9 cellular contexts compared by ENCODE assay signal in the genomic region with DNA sequence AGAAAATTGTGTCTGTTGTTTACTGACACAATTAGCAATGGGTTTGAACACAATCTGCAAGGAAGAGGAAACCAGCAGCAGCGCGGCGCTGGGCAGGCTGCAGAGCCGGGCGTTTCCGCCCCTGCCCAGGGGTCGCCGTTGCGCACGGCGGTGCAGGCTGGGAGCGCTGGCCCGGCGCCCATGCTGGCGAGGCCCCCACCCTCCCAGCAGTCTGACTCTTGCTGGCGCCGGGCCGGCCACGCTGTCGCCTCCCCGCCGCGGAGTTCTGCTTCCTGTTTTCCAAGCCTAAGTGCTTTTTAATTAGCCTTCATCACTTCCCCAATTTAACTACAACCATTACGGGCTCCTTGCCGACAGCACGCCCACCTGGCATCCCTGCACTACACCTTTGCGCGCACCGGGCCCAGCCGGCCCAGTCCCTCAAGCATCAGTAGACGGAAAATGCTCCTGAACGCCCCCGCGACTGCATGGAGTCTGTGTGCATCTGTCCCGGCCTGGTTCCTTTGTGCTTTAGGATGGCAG.
A peak's percentile ranks its signal among the peaks of the same experiment; 100 is the strongest.
DNase-seq lines count a peak whose midpoint lies in the region; ATAC-seq and TF ChIP-seq lines count a peak whose summit lies in the region.
"Had no signal": no experiment of that assay in that cellular context is flagged by ENCODE, and none has a peak within 500 bp of the region (broad histone marks: within the 10 kb centered on the region; RNA-seq: fewer than 3 reads in every experiment).

No MANE protein-coding gene starts in this region.

- H3K9me3 ChIP-seq in mammary epithelial cell (replicated peaks; ENCODE audit: insufficient read depth, low read length) = no peaks in the 10 kb centered on the region
- H3K9me3 ChIP-seq: A549 had no signal

- ATAC-seq in HG03521 (IDR thresholded peaks at IDR 0.05; ENCODE audit: unreplicated experiment) = peak; percentile 46
- ATAC-seq in sciatic nerve = peak; percentile 87
- no peak for ATAC-seq in HG02884 (IDR thresholded peaks at IDR 0.05; ENCODE audit: unreplicated experiment)
- ATAC-seq: A549 had no signal

- H3K4me2 ChIP-seq in mammary epithelial cell (ENCODE audit: insufficient read depth, low read depth, low read length) = peak overlapping the region; percentile 90
- H3K4me2 ChIP-seq: A549 had no signal

- no peaks in the 10 kb centered on the region for H4K20me1 ChIP-seq in mammary epithelial cell (ENCODE audit: insufficient read depth, low read length)

- BruUV-seq in mammary epithelial cell (replicated peaks; lab: Mats Ljungman, UMichigan) = no TSS peak

- H3K36me3 ChIP-seq in mammary epithelial cell (ENCODE audit: insufficient read depth, low read length) = no peaks in the 10 kb centered on the region

- peaks cover 4% of the 10 kb centered on the region for H3K4me1 ChIP-seq in mammary epithelial cell (ENCODE audit: insufficient read depth, low read length)
- H3K4me1 ChIP-seq: A549 had no signal

- in situ Hi-C loops in mammary epithelial cell (cut with MboI; ENCODE audit: low sequenced_read_pairs in 2 of 2) = no loop called here

- intact Hi-C loops in mammary epithelial cell (cut with micrococcal nuclease) (no loop called here), sciatic nerve (cut with DNase I) (no loop called here)

- peak overlapping the region; percentile 76 for H2AFZ ChIP-seq in mammary epithelial cell (ENCODE audit: low read depth, low read length)

- H3K27ac Mint-ChIP-seq in T-helper 1 cell treated with Interleukin-12 subunit alpha and Interleukin-12 subunit beta and Interleukin-4 antibody, amounts not matched to agents 30 μg/mL and 1 μg/mL, for 36 hours = no peak overlapping the region

- H3K79me2 ChIP-seq in mammary epithelial cell (ENCODE audit: insufficient read depth, low read length) = no peaks in the 10 kb centered on the region

- peaks cover 5% of the 10 kb centered on the region for H3K4me1 Mint-ChIP-seq in T-helper 1 cell treated with Interleukin-12 subunit alpha and Interleukin-12 subunit beta and Interleukin-4 antibody, amounts not matched to agents 30 μg/mL and 1 μg/mL, for 36 hours (ENCODE audit: low read depth)

- no peak overlapping the region for H3K9ac ChIP-seq in mammary epithelial cell (ENCODE audit: insufficient read depth, low read length)

- peak overlapping the region; percentile 2 to 28 (median 17) for H3K4me3 ChIP-seq in mammary epithelial cell (replicated peaks in 1 of 3; ENCODE audit: insufficient read depth in 1 of 3, low read depth in 2 of 3, low read length in 3 of 3)
- H3K4me3 ChIP-seq: A549 had no signal

- no peak for DNase-seq in T-helper 1 cell
- DNase-seq in NOMO-1 (lab: John Stamatoyannopoulos, UW; ENCODE audit: unreplicated experiment in 2 of 2) = peak; percentile 93 to 99
- DNase-seq in mammary epithelial cell = no peak
- peak; percentile 81 for DNase-seq in iPS-NIHi11 (ENCODE audit: low spot score)
- DNase-seq in sciatic nerve (ENCODE audit: low spot score) = peak; percentile 77

- dilution Hi-C loops in mammary epithelial cell (cut with HindIII; ENCODE audit: low sequenced_read_pairs) = no loop called here

- H3K27me3 Mint-ChIP-seq in T-helper 1 cell treated with Interleukin-12 subunit alpha and Interleukin-12 subunit beta and Interleukin-4 antibody, amounts not matched to agents 30 μg/mL and 1 μg/mL, for 36 hours (ENCODE audit: low read depth) = peaks cover 34% of the 10 kb centered on the region

- H3K27me3 ChIP-seq in mammary epithelial cell (ENCODE audit: insufficient read depth, low read length) = peaks cover 6% of the 10 kb centered on the region

- peak overlapping the region; percentile 72 for H3K4me3 Mint-ChIP-seq in T-helper 1 cell treated with Interleukin-12 subunit alpha and Interleukin-12 subunit beta and Interleukin-4 antibody, amounts not matched to agents 30 μg/mL and 1 μg/mL, for 36 hours

- no peak overlapping the region for H3K27ac ChIP-seq in mammary epithelial cell (ENCODE audit: insufficient read depth, low read depth, low read length)
- H3K27ac ChIP-seq: A549 had no signal

- WGBS in mammary epithelial cell (ENCODE audit: low coverage, missing lambda C conversion rate) = 4% methylated on average over 24 of the region's 35 CpGs

- TF ChIP-seq CTCF in mammary epithelial cell (conservative IDR thresholded peaks at IDR 0.05 in 1 of 2, IDR thresholded peaks at IDR 0.05 in 1 of 2; ENCODE audit: extremely low read depth in 1 of 2, insufficient read depth in 1 of 2, low read depth in 1 of 2, low read length in 2 of 2) = no peak

- no peaks in the 10 kb centered on the region for H3K9me3 Mint-ChIP-seq in T-helper 1 cell treated with Interleukin-12 subunit alpha and Interleukin-12 subunit beta and Interleukin-4 antibody, amounts not matched to agents 30 μg/mL and 1 μg/mL, for 36 hours

- CTCF ChIA-PET in mammary epithelial cell (lab: Charles Lee; ENCODE audit: low non-redundant PET) = interaction anchor here (0.6 kb wide), 1 partner anchor 33 kb away, joined by 5 read pairs; no protein-coding TSS in a partner anchor

- H3K36me3 Mint-ChIP-seq in T-helper 1 cell treated with Interleukin-12 subunit alpha and Interleukin-12 subunit beta and Interleukin-4 antibody, amounts not matched to agents 30 μg/mL and 1 μg/mL, for 36 hours (ENCODE audit: low read depth) = no peaks in the 10 kb centered on the region

Comparison
In these comparisons a context has a peak if more than half of its experiments do, and no peak if none do; other contexts are left out.
1. DNase-seq: peak in NOMO-1 (2 of 2), iPS-NIHi11 (single experiment) and sciatic nerve (single experiment); none in T-helper 1 cell (0 of 5) and mammary epithelial cell (single experiment).